Comparison of ENCODE assay signal across 10 cellular contexts in genomic region chr3:194205675-194206133, GRCh38.
DNase-seq lines count a peak whose midpoint lies in the region; ATAC-seq, FAIRE-seq and TF ChIP-seq lines count a peak whose summit lies in the region.
"Had no signal": no experiment of that assay in that cellular context is flagged by ENCODE, and none has a peak within 500 bp of the region (broad histone marks: within the 10 kb centered on the region; RNA-seq: fewer than 3 reads in every experiment).

No MANE protein-coding gene starts in this region.

- H3K9me3 ChIP-seq in Loucy (ENCODE audit: insufficient read depth, low read depth, low read length): no peaks in the 10 kb centered on the region
- no peaks in the 10 kb centered on the region for H3K9me3 ChIP-seq in hepatocyte (ENCODE audit: low read depth)
- H3K9me3 ChIP-seq: psoas muscle had no signal

- H3F3A ChIP-seq in Loucy (ENCODE audit: low read depth): 0 out of 2 replicates have a peak, but pooled peaks cover 11% of the 10 kb centered on the region

- 70% methylated on average over 8 of the region's 8 CpGs for WGBS in hepatocyte (ENCODE audit: low lambda C conversion rate, missing lambda C conversion rate)

- H3K36me3 ChIP-seq in Loucy (ENCODE audit: insufficient read depth, low read length) (no peaks in the 10 kb centered on the region), hepatocyte (replicated peaks; ENCODE audit: insufficient read depth, low read depth) (no peaks in the 10 kb centered on the region), brain microvascular endothelial cell (replicated peaks) (no peaks in the 10 kb centered on the region)
- H3K36me3 ChIP-seq: cardiac muscle cell had no signal

- H3K27ac ChIP-seq in hepatocyte (no peak overlapping the region), brain microvascular endothelial cell (no peak overlapping the region)
- H3K27ac ChIP-seq: cardiac muscle cell, psoas muscle had no signal

- H3K4me2 ChIP-seq in Loucy (ENCODE audit: low read depth, low read length, poor library complexity, severe bottlenecking) (peak overlapping the region; percentile 99), hepatocyte (no peak overlapping the region)

- peak; percentile 66 for DNase-seq in COLO668 (lab: John Stamatoyannopoulos, UW; ENCODE audit: unreplicated experiment)
- DNase-seq in hepatocyte (ENCODE audit: low spot score): no peak
- DNase-seq in left colon: no peak
- DNase-seq in RCC 7860 (ENCODE audit: low spot score): no peak
- DNase-seq in brain microvascular endothelial cell: no peak
- no peak for DNase-seq in epidermal melanocyte (ENCODE audit: insufficient read length, low spot score)

- H3K79me2 ChIP-seq in Loucy (ENCODE audit: insufficient read depth, low read length): peaks cover 18% of the 10 kb centered on the region
- H3K79me2 ChIP-seq in hepatocyte: no peaks in the 10 kb centered on the region

- ATAC-seq in left colon: no peak

- TF ChIP-seq CTCF in Loucy (conservative IDR thresholded peaks at IDR 0.05; ENCODE audit: low read length) (peak; percentile 18; the same call in 1 of the 2 replicates), hepatocyte (IDR thresholded peaks at IDR 0.05; ENCODE audit: poor library complexity) (no peak), brain microvascular endothelial cell (IDR thresholded peaks at IDR 0.05; ENCODE audit: low read depth, low read length, missing control alignments) (no peak)

- H3K4me3 ChIP-seq in Loucy (ENCODE audit: low read length, poor library complexity, severe bottlenecking) (peak overlapping the region; percentile 77), hepatocyte (no peak overlapping the region), brain microvascular endothelial cell (ENCODE audit: low read depth, low read length) (no peak overlapping the region)
- H3K4me3 ChIP-seq: cardiac muscle cell, psoas muscle had no signal

- no peaks in the 10 kb centered on the region for H4K20me1 ChIP-seq in Loucy (ENCODE audit: insufficient read depth, low read length, poor library complexity, severe bottlenecking)
- no peaks in the 10 kb centered on the region for H4K20me1 ChIP-seq in hepatocyte (ENCODE audit: insufficient read depth, poor library complexity, severe bottlenecking)

- no peaks in the 10 kb centered on the region for H3K27me3 ChIP-seq in Loucy (ENCODE audit: insufficient read depth, low read length, poor library complexity, severe bottlenecking)
- H3K27me3 ChIP-seq in hepatocyte: no peaks in the 10 kb centered on the region
- peaks cover 45% of the 10 kb centered on the region for H3K27me3 ChIP-seq in brain microvascular endothelial cell (replicated peaks)

- H3K9ac ChIP-seq in Loucy (ENCODE audit: low read depth, low read length, poor library complexity, severe bottlenecking): peak overlapping the region; percentile 85

- FAIRE-seq in RCC 7860 (lab: Jason Lieb, UNC): no peak

- H2AFZ ChIP-seq in Loucy (ENCODE audit: low read length): peak overlapping the region; percentile 90
- peak overlapping the region; percentile 19 for H2AFZ ChIP-seq in hepatocyte

- in situ Hi-C loops in brain microvascular endothelial cell (cut with HindIII; ENCODE audit: low pct_ligation_motif_present, low sequenced_read_pairs): no loop called here

- intact Hi-C loops in left colon (cut with DNase I, micrococcal nuclease): no loop called here

- H3K9me2 ChIP-seq in Loucy (replicated peaks; ENCODE audit: low read depth, low read length) (no peaks in the 10 kb centered on the region), hepatocyte (replicated peaks; ENCODE audit: insufficient read depth) (no peaks in the 10 kb centered on the region)

- H3K4me1 ChIP-seq in Loucy (ENCODE audit: insufficient read depth, low read length, poor library complexity, severe bottlenecking) (peaks cover 54% of the 10 kb centered on the region), hepatocyte (ENCODE audit: insufficient read depth) (peaks cover 14% of the 10 kb centered on the region)

TF ChIP-seq in PFSK-1, 5 proteins besides CTCF, POLR2A, EP300 and RAD21:
- peak; percentile 63; the same call in 1 of the 2 replicates for TF ChIP-seq TAF1 (IDR thresholded peaks at IDR 0.05; ENCODE audit: borderline replicate concordance, insufficient read depth, low read length)
- no peak for TF ChIP-seq SIN3A (IDR thresholded peaks at IDR 0.05; ENCODE audit: borderline replicate concordance, insufficient read depth, low read length)
TF ChIP-seq in PFSK-1: peak in this region for 1.
